ENCODE assay signal across 8 cellular contexts in the genomic region with DNA sequence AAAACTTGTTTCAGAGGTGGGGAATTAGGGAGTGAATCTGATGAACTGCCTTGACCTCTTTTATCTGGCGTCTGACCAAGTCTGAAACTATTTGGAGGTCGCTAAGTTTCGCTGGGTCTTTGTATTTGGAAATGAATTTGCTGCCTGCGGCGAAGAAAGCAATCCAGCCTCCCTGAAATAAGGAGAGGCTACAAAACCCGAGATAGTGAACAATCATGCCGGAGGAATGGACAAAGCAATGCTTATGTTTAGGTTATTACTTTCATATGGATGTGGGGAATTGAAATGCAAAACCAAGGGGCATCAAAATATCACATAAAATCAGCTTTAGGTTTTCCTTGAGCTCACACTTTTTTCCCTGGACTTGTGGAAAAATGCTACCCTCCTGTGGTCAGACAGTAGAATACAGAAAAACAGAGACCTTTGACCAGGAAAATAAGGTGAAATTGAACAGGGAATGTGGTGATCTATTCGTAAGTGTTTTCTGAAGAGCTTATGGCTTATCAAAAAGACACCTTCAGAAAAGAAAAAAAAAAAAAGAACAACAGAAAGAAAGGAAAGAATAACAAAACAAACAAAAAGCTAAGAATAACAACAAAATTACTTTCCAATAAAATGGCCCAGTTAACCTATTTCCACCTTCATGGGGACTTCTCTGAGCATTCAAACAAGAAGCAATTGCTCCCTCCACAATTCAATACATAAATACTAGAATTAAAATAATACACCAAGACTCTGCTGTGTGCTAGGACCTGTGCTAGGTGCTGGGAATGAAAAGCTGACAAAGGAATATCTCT.
DNase-seq lines count a peak whose midpoint lies in the region; ATAC-seq and TF ChIP-seq lines count a peak whose summit lies in the region.

No MANE protein-coding gene starts in this region.

- BruUV-seq in Calu3 (replicated peaks; lab: Mats Ljungman, UMichigan) = no TSS peak

- TF ChIP-seq EP300 in Ishikawa (IDR thresholded peaks at IDR 0.05; ENCODE audit: borderline replicate concordance) = no peak

- no peaks in the 10 kb centered on the region for H3K9me3 Mint-ChIP-seq in Calu3 (ENCODE audit: low read depth, unreplicated experiment)

- TF ChIP-seq CTCF in Calu3 (IDR thresholded peaks at IDR 0.05; ENCODE audit: unreplicated experiment) = peak; percentile 66

- no peak for ATAC-seq in GM18519 (IDR thresholded peaks at IDR 0.05; ENCODE audit: low FRiP score, unreplicated experiment)
- ATAC-seq in HG03095 (IDR thresholded peaks at IDR 0.05; ENCODE audit: unreplicated experiment) = no peak
- no peak for ATAC-seq in HG03097 (IDR thresholded peaks at IDR 0.05; ENCODE audit: low FRiP score, unreplicated experiment)

- peak overlapping the region; percentile 1 for H3K27ac Mint-ChIP-seq in Calu3 (ENCODE audit: unreplicated experiment)

- intact Hi-C loops in Calu3 (cut with micrococcal nuclease; ENCODE audit: unreplicated experiment) = loop anchor here (2.0 to 5.0 kb wide), 4 partner anchors 114 to 356 kb away; no protein-coding TSS in a partner anchor

- DNase-seq in Calu3 = peak; percentile 42
- DNase-seq in RPMI7951 (ENCODE audit: low read depth) = peak; percentile 63
- peak; percentile 82 for DNase-seq in fibroblast of peridontal ligament (ENCODE audit: extremely low read depth)
- DNase-seq in putamen (ENCODE audit: low spot score) = peak; percentile 18

- no peak overlapping the region for H3K4me3 Mint-ChIP-seq in Calu3 (ENCODE audit: low read depth, unreplicated experiment)

- H3K27me3 Mint-ChIP-seq in Calu3 (ENCODE audit: unreplicated experiment) = no peaks in the 10 kb centered on the region

- no peaks in the 10 kb centered on the region for H3K4me1 Mint-ChIP-seq in Calu3 (ENCODE audit: low read depth, unreplicated experiment)

- CTCF ChIA-PET in Calu3 (lab: Charles Lee) = interaction anchor here (0.6 to 2.2 kb wide), 18 partner anchors 19 to 354 kb away, joined by 3 to 22 read pairs (median 6); a partner anchor contains a TSS

- peak; percentile 66 for TF ChIP-seq RAD21 in Ishikawa (IDR thresholded peaks at IDR 0.05; ENCODE audit: low read depth)

- no peaks in the 10 kb centered on the region for H3K36me3 Mint-ChIP-seq in Calu3 (ENCODE audit: insufficient read depth, unreplicated experiment)

TF ChIP-seq in Ishikawa, 13 proteins besides CTCF, POLR2A, EP300 and RAD21:
- TF ChIP-seq CEBPB (IDR thresholded peaks at IDR 0.05) (no peak), EGR1 (IDR thresholded peaks at IDR 0.05) (no peak), CREB1 (IDR thresholded peaks at IDR 0.05; ENCODE audit: low read depth) (no peak), FOXM1 (IDR thresholded peaks at IDR 0.05; ENCODE audit: borderline replicate concordance, low read depth) (no peak), NFIC (IDR thresholded peaks at IDR 0.05) (no peak), TAF1 (IDR thresholded peaks at IDR 0.05; ENCODE audit: low read depth) (no peak), TCF12 (IDR thresholded peaks at IDR 0.05; ENCODE audit: low read depth) (no peak), ZBTB7A (IDR thresholded peaks at IDR 0.05; ENCODE audit: low read depth) (no peak), YY1 (IDR thresholded peaks at IDR 0.05; ENCODE audit: low read depth) (no peak), TEAD4 (IDR thresholded peaks at IDR 0.05) (no peak)
- TF ChIP-seq, protein P1, sequence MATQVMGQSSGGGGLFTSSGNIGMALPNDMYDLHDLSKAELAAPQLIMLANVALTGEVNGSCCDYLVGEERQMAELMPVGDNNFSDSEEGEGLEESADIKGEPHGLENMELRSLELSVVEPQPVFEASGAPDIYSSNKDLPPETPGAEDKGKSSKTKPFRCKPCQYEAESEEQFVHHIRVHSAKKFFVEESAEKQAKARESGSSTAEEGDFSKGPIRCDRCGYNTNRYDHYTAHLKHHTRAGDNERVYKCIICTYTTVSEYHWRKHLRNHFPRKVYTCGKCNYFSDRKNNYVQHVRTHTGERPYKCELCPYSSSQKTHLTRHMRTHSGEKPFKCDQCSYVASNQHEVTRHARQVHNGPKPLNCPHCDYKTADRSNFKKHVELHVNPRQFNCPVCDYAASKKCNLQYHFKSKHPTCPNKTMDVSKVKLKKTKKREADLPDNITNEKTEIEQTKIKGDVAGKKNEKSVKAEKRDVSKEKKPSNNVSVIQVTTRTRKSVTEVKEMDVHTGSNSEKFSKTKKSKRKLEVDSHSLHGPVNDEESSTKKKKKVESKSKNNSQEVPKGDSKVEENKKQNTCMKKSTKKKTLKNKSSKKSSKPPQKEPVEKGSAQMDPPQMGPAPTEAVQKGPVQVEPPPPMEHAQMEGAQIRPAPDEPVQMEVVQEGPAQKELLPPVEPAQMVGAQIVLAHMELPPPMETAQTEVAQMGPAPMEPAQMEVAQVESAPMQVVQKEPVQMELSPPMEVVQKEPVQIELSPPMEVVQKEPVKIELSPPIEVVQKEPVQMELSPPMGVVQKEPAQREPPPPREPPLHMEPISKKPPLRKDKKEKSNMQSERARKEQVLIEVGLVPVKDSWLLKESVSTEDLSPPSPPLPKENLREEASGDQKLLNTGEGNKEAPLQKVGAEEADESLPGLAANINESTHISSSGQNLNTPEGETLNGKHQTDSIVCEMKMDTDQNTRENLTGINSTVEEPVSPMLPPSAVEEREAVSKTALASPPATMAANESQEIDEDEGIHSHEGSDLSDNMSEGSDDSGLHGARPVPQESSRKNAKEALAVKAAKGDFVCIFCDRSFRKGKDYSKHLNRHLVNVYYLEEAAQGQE (IDR thresholded peaks at IDR 0.05; ENCODE audit: low read depth) = no peak
- TF ChIP-seq, protein P2, sequence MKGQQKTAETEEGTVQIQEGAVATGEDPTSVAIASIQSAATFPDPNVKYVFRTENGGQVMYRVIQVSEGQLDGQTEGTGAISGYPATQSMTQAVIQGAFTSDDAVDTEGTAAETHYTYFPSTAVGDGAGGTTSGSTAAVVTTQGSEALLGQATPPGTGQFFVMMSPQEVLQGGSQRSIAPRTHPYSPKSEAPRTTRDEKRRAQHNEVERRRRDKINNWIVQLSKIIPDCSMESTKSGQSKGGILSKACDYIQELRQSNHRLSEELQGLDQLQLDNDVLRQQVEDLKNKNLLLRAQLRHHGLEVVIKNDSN (IDR thresholded peaks at IDR 0.05) = no peak
- TF ChIP-seq, protein P3, sequence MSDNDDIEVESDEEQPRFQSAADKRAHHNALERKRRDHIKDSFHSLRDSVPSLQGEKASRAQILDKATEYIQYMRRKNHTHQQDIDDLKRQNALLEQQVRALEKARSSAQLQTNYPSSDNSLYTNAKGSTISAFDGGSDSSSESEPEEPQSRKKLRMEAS (IDR thresholded peaks at IDR 0.05) = no peak

Comparison
In these comparisons a context has a peak if more than half of its experiments do, and no peak if none do; other contexts are left out.
1. DNase-seq: peak in every context shown above with its lines; median percentile 82 in fibroblast of peridontal ligament; 63 in RPMI7951; 42 in Calu3; 18 in putamen.